ENCODE assay signal across 1 cellular context in the genomic region with DNA sequence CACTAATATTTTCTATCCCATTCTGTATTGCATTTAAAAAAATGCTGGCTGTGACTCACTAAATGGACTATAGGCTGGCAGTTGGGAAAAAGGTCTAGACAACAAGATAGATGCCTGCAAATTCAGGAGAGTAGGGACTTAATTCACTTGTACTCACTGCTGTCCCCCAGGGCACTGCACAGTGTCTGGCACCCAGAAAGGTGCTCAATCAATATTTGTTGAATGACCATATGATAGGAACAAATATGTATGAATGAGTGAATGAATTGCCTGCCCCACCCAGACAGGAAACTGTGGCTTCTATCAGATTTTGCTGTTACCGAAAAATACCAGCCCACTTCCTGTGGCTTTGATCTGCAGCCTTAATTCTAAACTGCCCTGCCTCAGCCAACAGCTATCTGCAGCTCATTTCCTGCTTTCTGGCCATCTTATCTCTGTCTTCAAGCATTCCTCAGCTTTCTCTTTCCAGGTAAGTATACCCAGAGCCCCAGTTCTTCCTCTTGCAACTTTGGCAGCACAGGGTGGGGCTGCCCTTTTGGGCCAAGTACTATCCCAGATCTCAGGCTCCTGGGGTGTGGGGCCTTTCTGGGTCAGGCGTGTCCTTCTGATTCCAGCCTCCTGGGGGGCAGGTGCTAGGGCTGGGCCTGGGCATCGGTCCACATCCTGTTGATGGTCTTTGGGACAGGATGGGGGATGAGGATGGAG.
TF ChIP-seq lines count a peak whose summit lies in the region.

No MANE protein-coding gene starts in this region.

TF ChIP-seq in A549, 52 proteins besides CTCF, POLR2A, EP300 and RAD21 (continued from another document):
- TF ChIP-seq CHD2 (IDR thresholded peaks at IDR 0.05; ENCODE audit: low read length, partially characterized antibody) (no peak), ESRRA (IDR thresholded peaks at IDR 0.05; ENCODE audit: borderline replicate concordance, low read length) (no peak), CEBPB (IDR thresholded peaks at IDR 0.05) (no peak), ZSCAN20 (CRISPR knock-in tag; IDR thresholded peaks at IDR 0.05) (no peak), FOSL2 (IDR thresholded peaks at IDR 0.05) (no peak), FOSL2 (CRISPR knock-in tag; IDR thresholded peaks at IDR 0.05) (peak; percentile 69), FOSB (CRISPR knock-in tag; IDR thresholded peaks at IDR 0.05) (peak; percentile 57; the same call in 1 of the 2 replicates), HOXB5 (CRISPR knock-in tag; IDR thresholded peaks at IDR 0.05) (no peak), MYC (IDR thresholded peaks at IDR 0.05; ENCODE audit: borderline replicate concordance, low read length) (0 out of 2 replicates have a peak, but pooled peaks have one; percentile 31), EHMT2 (IDR thresholded peaks at IDR 0.05; ENCODE audit: low read depth) (no peak), HEYL (CRISPR knock-in tag; IDR thresholded peaks at IDR 0.05) (no peak), ZFP36 (IDR thresholded peaks at IDR 0.05; ENCODE audit: borderline replicate concordance, partially characterized antibody) (no peak), SREBF2 (IDR thresholded peaks at IDR 0.05) (no peak), RARB (CRISPR knock-in tag; IDR thresholded peaks at IDR 0.05) (0 out of 2 replicates have a peak, but pooled peaks have one; percentile 46), HOXB13 (CRISPR knock-in tag; IDR thresholded peaks at IDR 0.05; ENCODE audit: low read depth) (no peak), CHD4 (IDR thresholded peaks at IDR 0.05; ENCODE audit: borderline replicate concordance) (no peak), ZC3H11A (IDR thresholded peaks at IDR 0.05) (no peak), HDAC2 (IDR thresholded peaks at IDR 0.05) (no peak), JUNB (IDR thresholded peaks at IDR 0.05) (peak; percentile 64), FOXS1 (CRISPR knock-in tag; IDR thresholded peaks at IDR 0.05) (no peak), RFX5 (IDR thresholded peaks at IDR 0.05) (no peak), BHLHE40 (IDR thresholded peaks at IDR 0.05; ENCODE audit: low read depth, low read length) (no peak), KDM5A (IDR thresholded peaks at IDR 0.05) (no peak), NR3C1 (IDR thresholded peaks at IDR 0.05) (no peak), CBX2 (IDR thresholded peaks at IDR 0.05; ENCODE audit: borderline replicate concordance, low read depth) (no peak), SMC3 (IDR thresholded peaks at IDR 0.05) (no peak), MAFK (IDR thresholded peaks at IDR 0.05; ENCODE audit: partially characterized antibody) (no peak), MAZ (IDR thresholded peaks at IDR 0.05; ENCODE audit: borderline replicate concordance, low read depth, low read length) (no peak), JUN (IDR thresholded peaks at IDR 0.05) (peak; percentile 33 to 75; a peak in 3 of 5 replicates)
- TF ChIP-seq, protein P1, sequence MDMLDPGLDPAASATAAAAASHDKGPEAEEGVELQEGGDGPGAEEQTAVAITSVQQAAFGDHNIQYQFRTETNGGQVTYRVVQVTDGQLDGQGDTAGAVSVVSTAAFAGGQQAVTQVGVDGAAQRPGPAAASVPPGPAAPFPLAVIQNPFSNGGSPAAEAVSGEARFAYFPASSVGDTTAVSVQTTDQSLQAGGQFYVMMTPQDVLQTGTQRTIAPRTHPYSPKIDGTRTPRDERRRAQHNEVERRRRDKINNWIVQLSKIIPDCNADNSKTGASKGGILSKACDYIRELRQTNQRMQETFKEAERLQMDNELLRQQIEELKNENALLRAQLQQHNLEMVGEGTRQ (IDR thresholded peaks at IDR 0.05) = no peak
- TF ChIP-seq, protein P2, sequence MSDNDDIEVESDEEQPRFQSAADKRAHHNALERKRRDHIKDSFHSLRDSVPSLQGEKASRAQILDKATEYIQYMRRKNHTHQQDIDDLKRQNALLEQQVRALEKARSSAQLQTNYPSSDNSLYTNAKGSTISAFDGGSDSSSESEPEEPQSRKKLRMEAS (IDR thresholded peaks at IDR 0.05) = peak; percentile 34; the same call in 1 of the 2 replicates
- TF ChIP-seq, protein P3, sequence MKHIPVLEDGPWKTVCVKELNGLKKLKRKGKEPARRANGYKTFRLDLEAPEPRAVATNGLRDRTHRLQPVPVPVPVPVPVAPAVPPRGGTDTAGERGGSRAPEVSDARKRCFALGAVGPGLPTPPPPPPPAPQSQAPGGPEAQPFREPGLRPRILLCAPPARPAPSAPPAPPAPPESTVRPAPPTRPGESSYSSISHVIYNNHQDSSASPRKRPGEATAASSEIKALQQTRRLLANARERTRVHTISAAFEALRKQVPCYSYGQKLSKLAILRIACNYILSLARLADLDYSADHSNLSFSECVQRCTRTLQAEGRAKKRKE (CRISPR knock-in tag; IDR thresholded peaks at IDR 0.05; ENCODE audit: low read depth) = 0 out of 2 replicates have a peak, but pooled peaks have one; percentile 0
- TF ChIP-seq, protein P4, sequence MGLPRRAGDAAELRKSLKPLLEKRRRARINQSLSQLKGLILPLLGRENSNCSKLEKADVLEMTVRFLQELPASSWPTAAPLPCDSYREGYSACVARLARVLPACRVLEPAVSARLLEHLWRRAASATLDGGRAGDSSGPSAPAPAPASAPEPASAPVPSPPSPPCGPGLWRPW (IDR thresholded peaks at IDR 0.05) = no peak
